1 cellular context compared by ENCODE assay signal in genomic region chr6:99390896-99391295, GRCh38.
A peak's percentile ranks its signal among the peaks of the same experiment; 100 is the strongest.
TF ChIP-seq lines count a peak whose summit lies in the region.

No MANE protein-coding gene starts in this region.

TF ChIP-seq in HEK293, 187 proteins besides CTCF, POLR2A, EP300 and RAD21 (continued from another document and continues in another):
- TF ChIP-seq ZNF335 (tag by site-specific recombination; conservative IDR thresholded peaks at IDR 0.05): no peak
- no peak for TF ChIP-seq ZNF239 (tag by site-specific recombination; IDR thresholded peaks at IDR 0.05)
- TF ChIP-seq ZNF146 (tag by site-specific recombination; IDR thresholded peaks at IDR 0.05): no peak
- TF ChIP-seq ATF2 (tag by site-specific recombination; IDR thresholded peaks at IDR 0.05; ENCODE audit: low read depth): no peak
- no peak; the same call in 1 of the 2 replicates for TF ChIP-seq ZNF214 (tag by site-specific recombination; IDR thresholded peaks at IDR 0.05; ENCODE audit: borderline replicate concordance)
- peak; percentile 89 for TF ChIP-seq ZNF510 (tag by site-specific recombination; IDR thresholded peaks at IDR 0.05; ENCODE audit: insufficient replicate concordance)
- TF ChIP-seq PBX3 (CRISPR knock-in tag; IDR thresholded peaks at IDR 0.05): no peak
- TF ChIP-seq SCRT1 (tag by site-specific recombination; IDR thresholded peaks at IDR 0.05; ENCODE audit: borderline replicate concordance): no peak
- no peak for TF ChIP-seq ZSCAN5A (tag by site-specific recombination; IDR thresholded peaks at IDR 0.05)
- no peak for TF ChIP-seq ZNF624 (tag by site-specific recombination; IDR thresholded peaks at IDR 0.05)
- no peak for TF ChIP-seq ZFP41 (tag by site-specific recombination; IDR thresholded peaks at IDR 0.05; ENCODE audit: borderline replicate concordance)
- no peak for TF ChIP-seq ZEB2 (tag by site-specific recombination; IDR thresholded peaks at IDR 0.05)
- no peak for TF ChIP-seq PRDM10 (tag by site-specific recombination; IDR thresholded peaks at IDR 0.05)
- peak; percentile 72; the same call in 1 of the 2 replicates for TF ChIP-seq ZNF530 (tag by site-specific recombination; IDR thresholded peaks at IDR 0.05; ENCODE audit: low read depth)
- TF ChIP-seq ZNF148 (tag by site-specific recombination; IDR thresholded peaks at IDR 0.05; ENCODE audit: borderline replicate concordance): no peak
- no peak; the same call in 1 of the 2 replicates for TF ChIP-seq ZNF292 (tag by site-specific recombination; IDR thresholded peaks at IDR 0.05; ENCODE audit: borderline replicate concordance, low read depth)
- no peak for TF ChIP-seq ZNF184 (tag by site-specific recombination; IDR thresholded peaks at IDR 0.05)
- no peak; the same call in 1 of the 2 replicates for TF ChIP-seq ZNF341 (tag by site-specific recombination; IDR thresholded peaks at IDR 0.05; ENCODE audit: low read depth)
- TF ChIP-seq ZNF837 (tag by site-specific recombination; IDR thresholded peaks at IDR 0.05): no peak
- TF ChIP-seq TCF7L2 (IDR thresholded peaks at IDR 0.05; ENCODE audit: borderline replicate concordance, low read depth, low read length): no peak
- no peak for TF ChIP-seq GLIS2 (tag by site-specific recombination; IDR thresholded peaks at IDR 0.05)
- TF ChIP-seq ZNF514 (tag by site-specific recombination; IDR thresholded peaks at IDR 0.05): no peak
- TF ChIP-seq ZNF155 (tag by site-specific recombination; IDR thresholded peaks at IDR 0.05): no peak
- TF ChIP-seq ZNF521 (tag by site-specific recombination; IDR thresholded peaks at IDR 0.05): no peak
- TF ChIP-seq ZNF37A (tag by site-specific recombination; IDR thresholded peaks at IDR 0.05): no peak
- no peak for TF ChIP-seq SCRT2 (tag by site-specific recombination; IDR thresholded peaks at IDR 0.05)
- TF ChIP-seq ZNF394 (tag by site-specific recombination; IDR thresholded peaks at IDR 0.05; ENCODE audit: borderline replicate concordance): peak; percentile 95
- TF ChIP-seq ZNF629 (tag by site-specific recombination; IDR thresholded peaks at IDR 0.05): peak; percentile 57
- peak; percentile 77; the same call in 1 of the 2 replicates for TF ChIP-seq ZXDB (tag by site-specific recombination; IDR thresholded peaks at IDR 0.05)
- TF ChIP-seq ZNF202 (tag by site-specific recombination; IDR thresholded peaks at IDR 0.05; ENCODE audit: borderline replicate concordance): peak; percentile 95
- TF ChIP-seq ZNF354C (tag by site-specific recombination; IDR thresholded peaks at IDR 0.05; ENCODE audit: borderline replicate concordance, low read depth): 0 out of 2 replicates have a peak, but pooled peaks have one; percentile 18
- TF ChIP-seq MZF1 (tag by site-specific recombination; IDR thresholded peaks at IDR 0.05; ENCODE audit: borderline replicate concordance): no peak; the same call in 1 of the 2 replicates
- TF ChIP-seq ZNF791 (tag by site-specific recombination; IDR thresholded peaks at IDR 0.05): 0 out of 2 replicates have a peak, but pooled peaks have one; percentile 51
- no peak for TF ChIP-seq PRDM4 (tag by site-specific recombination; IDR thresholded peaks at IDR 0.05)
- peak; percentile 81 for TF ChIP-seq ZNF664 (tag by site-specific recombination; IDR thresholded peaks at IDR 0.05)
- no peak; the same call in 1 of the 2 replicates for TF ChIP-seq ZFP3 (tag by site-specific recombination; IDR thresholded peaks at IDR 0.05; ENCODE audit: low read depth)
- TF ChIP-seq ZNF133 (tag by site-specific recombination; IDR thresholded peaks at IDR 0.05): no peak
- no peak for TF ChIP-seq ZNF843 (tag by site-specific recombination; IDR thresholded peaks at IDR 0.05)
- TF ChIP-seq ZNF16 (tag by site-specific recombination; IDR thresholded peaks at IDR 0.05; ENCODE audit: low read depth): no peak
- no peak for TF ChIP-seq ZSCAN16 (tag by site-specific recombination; IDR thresholded peaks at IDR 0.05)
- TF ChIP-seq BCL11B (tag by site-specific recombination; IDR thresholded peaks at IDR 0.05; ENCODE audit: low read depth): no peak
- TF ChIP-seq TRIM28 (IDR thresholded peaks at IDR 0.05; ENCODE audit: borderline replicate concordance, low read length): no peak
- TF ChIP-seq ZFP69B (tag by site-specific recombination; IDR thresholded peaks at IDR 0.05): no peak
- no peak for TF ChIP-seq MYNN (tag by site-specific recombination; IDR thresholded peaks at IDR 0.05; ENCODE audit: borderline replicate concordance)
- no peak for TF ChIP-seq ZNF423 (tag by site-specific recombination; IDR thresholded peaks at IDR 0.05)
- no peak for TF ChIP-seq ZNF785 (tag by site-specific recombination; IDR thresholded peaks at IDR 0.05)
- no peak for TF ChIP-seq SALL2 (tag by site-specific recombination; IDR thresholded peaks at IDR 0.05; ENCODE audit: borderline replicate concordance)
- no peak for TF ChIP-seq ZSCAN30 (tag by site-specific recombination; IDR thresholded peaks at IDR 0.05)
- TF ChIP-seq PRDM2 (tag by site-specific recombination; IDR thresholded peaks at IDR 0.05; ENCODE audit: borderline replicate concordance): no peak
